ENCODE assay signal across 2 cellular contexts in genomic region chr6:157688275-157688959, GRCh38.
TF ChIP-seq lines count a peak whose summit lies in the region.

No MANE protein-coding gene starts in this region.

TF ChIP-seq in HCT116, 20 proteins besides CTCF, POLR2A, EP300 and RAD21:
- TF ChIP-seq ELF1 (IDR thresholded peaks at IDR 0.05; ENCODE audit: borderline replicate concordance, low read depth): no peak
- TF ChIP-seq, protein P1, sequence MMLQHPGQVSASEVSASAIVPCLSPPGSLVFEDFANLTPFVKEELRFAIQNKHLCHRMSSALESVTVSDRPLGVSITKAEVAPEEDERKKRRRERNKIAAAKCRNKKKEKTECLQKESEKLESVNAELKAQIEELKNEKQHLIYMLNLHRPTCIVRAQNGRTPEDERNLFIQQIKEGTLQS (IDR thresholded peaks at IDR 0.05): no peak
- no peak for TF ChIP-seq POLR2AphosphoS5 (IDR thresholded peaks at IDR 0.05; ENCODE audit: low read depth, low read length)
- TF ChIP-seq FOSL1 (IDR thresholded peaks at IDR 0.05; ENCODE audit: low read depth): no peak
- TF ChIP-seq JUND (IDR thresholded peaks at IDR 0.05): no peak
- TF ChIP-seq SIN3A (IDR thresholded peaks at IDR 0.05; ENCODE audit: low read depth): no peak
- TF ChIP-seq, protein P2, sequence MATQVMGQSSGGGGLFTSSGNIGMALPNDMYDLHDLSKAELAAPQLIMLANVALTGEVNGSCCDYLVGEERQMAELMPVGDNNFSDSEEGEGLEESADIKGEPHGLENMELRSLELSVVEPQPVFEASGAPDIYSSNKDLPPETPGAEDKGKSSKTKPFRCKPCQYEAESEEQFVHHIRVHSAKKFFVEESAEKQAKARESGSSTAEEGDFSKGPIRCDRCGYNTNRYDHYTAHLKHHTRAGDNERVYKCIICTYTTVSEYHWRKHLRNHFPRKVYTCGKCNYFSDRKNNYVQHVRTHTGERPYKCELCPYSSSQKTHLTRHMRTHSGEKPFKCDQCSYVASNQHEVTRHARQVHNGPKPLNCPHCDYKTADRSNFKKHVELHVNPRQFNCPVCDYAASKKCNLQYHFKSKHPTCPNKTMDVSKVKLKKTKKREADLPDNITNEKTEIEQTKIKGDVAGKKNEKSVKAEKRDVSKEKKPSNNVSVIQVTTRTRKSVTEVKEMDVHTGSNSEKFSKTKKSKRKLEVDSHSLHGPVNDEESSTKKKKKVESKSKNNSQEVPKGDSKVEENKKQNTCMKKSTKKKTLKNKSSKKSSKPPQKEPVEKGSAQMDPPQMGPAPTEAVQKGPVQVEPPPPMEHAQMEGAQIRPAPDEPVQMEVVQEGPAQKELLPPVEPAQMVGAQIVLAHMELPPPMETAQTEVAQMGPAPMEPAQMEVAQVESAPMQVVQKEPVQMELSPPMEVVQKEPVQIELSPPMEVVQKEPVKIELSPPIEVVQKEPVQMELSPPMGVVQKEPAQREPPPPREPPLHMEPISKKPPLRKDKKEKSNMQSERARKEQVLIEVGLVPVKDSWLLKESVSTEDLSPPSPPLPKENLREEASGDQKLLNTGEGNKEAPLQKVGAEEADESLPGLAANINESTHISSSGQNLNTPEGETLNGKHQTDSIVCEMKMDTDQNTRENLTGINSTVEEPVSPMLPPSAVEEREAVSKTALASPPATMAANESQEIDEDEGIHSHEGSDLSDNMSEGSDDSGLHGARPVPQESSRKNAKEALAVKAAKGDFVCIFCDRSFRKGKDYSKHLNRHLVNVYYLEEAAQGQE (IDR thresholded peaks at IDR 0.05; ENCODE audit: low read depth): no peak
- TF ChIP-seq CEBPB (IDR thresholded peaks at IDR 0.05; ENCODE audit: low read depth): no peak
- no peak for TF ChIP-seq EZH2 (IDR thresholded peaks at IDR 0.05)
- TF ChIP-seq EGR1 (IDR thresholded peaks at IDR 0.05; ENCODE audit: low read depth): no peak
- TF ChIP-seq EZH2phosphoT487 (IDR thresholded peaks at IDR 0.05; ENCODE audit: borderline replicate concordance): no peak
- no peak for TF ChIP-seq SP1 (IDR thresholded peaks at IDR 0.05; ENCODE audit: low read depth)
- TF ChIP-seq, protein P3, sequence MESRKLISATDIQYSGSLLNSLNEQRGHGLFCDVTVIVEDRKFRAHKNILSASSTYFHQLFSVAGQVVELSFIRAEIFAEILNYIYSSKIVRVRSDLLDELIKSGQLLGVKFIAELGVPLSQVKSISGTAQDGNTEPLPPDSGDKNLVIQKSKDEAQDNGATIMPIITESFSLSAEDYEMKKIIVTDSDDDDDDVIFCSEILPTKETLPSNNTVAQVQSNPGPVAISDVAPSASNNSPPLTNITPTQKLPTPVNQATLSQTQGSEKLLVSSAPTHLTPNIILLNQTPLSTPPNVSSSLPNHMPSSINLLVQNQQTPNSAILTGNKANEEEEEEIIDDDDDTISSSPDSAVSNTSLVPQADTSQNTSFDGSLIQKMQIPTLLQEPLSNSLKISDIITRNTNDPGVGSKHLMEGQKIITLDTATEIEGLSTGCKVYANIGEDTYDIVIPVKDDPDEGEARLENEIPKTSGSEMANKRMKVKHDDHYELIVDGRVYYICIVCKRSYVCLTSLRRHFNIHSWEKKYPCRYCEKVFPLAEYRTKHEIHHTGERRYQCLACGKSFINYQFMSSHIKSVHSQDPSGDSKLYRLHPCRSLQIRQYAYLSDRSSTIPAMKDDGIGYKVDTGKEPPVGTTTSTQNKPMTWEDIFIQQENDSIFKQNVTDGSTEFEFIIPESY (IDR thresholded peaks at IDR 0.05; ENCODE audit: extremely low read depth, insufficient replicate concordance, low read length): no peak
- TF ChIP-seq CBX3 (IDR thresholded peaks at IDR 0.05; ENCODE audit: low read depth): no peak

TF ChIP-seq in SK-N-SH, 30 proteins besides CTCF, POLR2A, EP300 and RAD21:
- TF ChIP-seq TAF1 (IDR thresholded peaks at IDR 0.05; ENCODE audit: borderline replicate concordance, low read depth, low read length) (no peak), NRF1 (IDR thresholded peaks at IDR 0.05; ENCODE audit: low read depth, low read length) (no peak), TCF12 (IDR thresholded peaks at IDR 0.05) (no peak), MAX (IDR thresholded peaks at IDR 0.05; ENCODE audit: low read depth) (no peak), FOXM1 (IDR thresholded peaks at IDR 0.05; ENCODE audit: low read depth) (no peak), ELF1 (IDR thresholded peaks at IDR 0.05) (no peak), SMC3 (IDR thresholded peaks at IDR 0.05; ENCODE audit: low read depth, low read length) (no peak), EZH2phosphoT487 (IDR thresholded peaks at IDR 0.05; ENCODE audit: borderline replicate concordance, low read depth) (no peak), FOSL2 (IDR thresholded peaks at IDR 0.05; ENCODE audit: borderline replicate concordance, low read depth) (no peak)
- TF ChIP-seq, protein P3 (IDR thresholded peaks at IDR 0.05; ENCODE audit: borderline replicate concordance, low read depth): no peak
- TF ChIP-seq, protein P4, sequence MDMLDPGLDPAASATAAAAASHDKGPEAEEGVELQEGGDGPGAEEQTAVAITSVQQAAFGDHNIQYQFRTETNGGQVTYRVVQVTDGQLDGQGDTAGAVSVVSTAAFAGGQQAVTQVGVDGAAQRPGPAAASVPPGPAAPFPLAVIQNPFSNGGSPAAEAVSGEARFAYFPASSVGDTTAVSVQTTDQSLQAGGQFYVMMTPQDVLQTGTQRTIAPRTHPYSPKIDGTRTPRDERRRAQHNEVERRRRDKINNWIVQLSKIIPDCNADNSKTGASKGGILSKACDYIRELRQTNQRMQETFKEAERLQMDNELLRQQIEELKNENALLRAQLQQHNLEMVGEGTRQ (IDR thresholded peaks at IDR 0.05; ENCODE audit: borderline replicate concordance, low read depth, low read length): no peak
